27 cellular contexts compared by ENCODE assay signal in genomic region chr7:115113131-115113530, GRCh38.
"Had no signal": no experiment of that assay in that cellular context is flagged by ENCODE, and none has a peak within 500 bp of the region (broad histone marks: within the 10 kb centered on the region; RNA-seq: fewer than 3 reads in every experiment).

No MANE protein-coding gene starts in this region.

- H3K4me1 ChIP-seq: left lung, neural progenitor cell, right atrium auricular region, testis, thyroid gland, transverse colon, upper lobe of left lung, vagina had no signal

- H3K36me3 ChIP-seq: left lung, neural progenitor cell, neutrophil, right atrium auricular region, stomach, thyroid gland, transverse colon, upper lobe of left lung, vagina had no signal

- H2AFZ ChIP-seq: neural progenitor cell had no signal

- H3K9me3 ChIP-seq: left lung, neutrophil, right atrium auricular region, stomach, testis, thyroid gland, transverse colon, upper lobe of left lung, vagina had no signal

- H3K4me2 ChIP-seq: neural progenitor cell had no signal

- DNase-seq: hypothalamus; immature natural killer cell; kidney; left colon; left lung; mesendoderm; naive B cell; natural killer cell; nephron progenitor cell; occipital lobe; stimulated activated CD4-positive, alpha-beta T cell treated with anti-CD3 and anti-CD28 coated beads, Interleukin-12 subunit alpha, Interleukin-12 subunit beta, amount 100 ng/mL, for 4 hours; stimulated activated CD4-positive, alpha-beta T cell treated with anti-CD3 and anti-CD28 coated beads, Interleukin-15, amount 100 ng/mL, for 24 hours; stimulated activated CD4-positive, alpha-beta T cell treated with anti-CD3 and anti-CD28 coated beads, Interleukin-2, amount 100 ng/mL, for 24 hours; stimulated activated CD4-positive, alpha-beta T cell treated with anti-CD3 and anti-CD28 coated beads, Interleukin-4, amount 100 ng/mL, for 1 hour; stimulated activated naive B cell treated with anti-CD40 and anti-IgM and Interleukin-4, amounts not matched to agents 10 μg/mL and 1 μg/mL and 100 μg/mL, for 72 hours; stimulated activated naive CD8-positive, alpha-beta T cell treated with anti-CD3 and anti-CD28 coated beads, Interleukin-15, Interleukin-2, amounts not matched to agents 100 U/mL and 50 U/mL, for 24 hours; testis; thyroid gland; transverse colon; upper lobe of left lung had no signal

- H3K4me3 ChIP-seq: left lung, lung, neural progenitor cell, right atrium auricular region, skin epidermis, stomach, testis, thyroid gland, transverse colon, upper lobe of left lung, vagina had no signal

- ATAC-seq: left colon; left lung; natural killer cell; stimulated activated naive B cell treated with anti-CD40 and anti-IgM and Interleukin-4, amounts not matched to agents 10 μg/mL and 1 μg/mL and 100 μg/mL, for 72 hours; stimulated activated naive CD8-positive, alpha-beta T cell treated with anti-CD3 and anti-CD28 coated beads, Interleukin-15, Interleukin-2, amounts not matched to agents 100 U/mL and 50 U/mL, for 24 hours had no signal

- H3K27me3 ChIP-seq: left lung, neural progenitor cell, neutrophil, right atrium auricular region, stomach, testis, thyroid gland, transverse colon, upper lobe of left lung, vagina had no signal

- H3K9ac ChIP-seq: neural progenitor cell had no signal

- H3K27ac ChIP-seq: left lung, neural progenitor cell, neutrophil, right atrium auricular region, skin epidermis, testis, thyroid gland, transverse colon, upper lobe of left lung, vagina had no signal
